In the genomic region with DNA sequence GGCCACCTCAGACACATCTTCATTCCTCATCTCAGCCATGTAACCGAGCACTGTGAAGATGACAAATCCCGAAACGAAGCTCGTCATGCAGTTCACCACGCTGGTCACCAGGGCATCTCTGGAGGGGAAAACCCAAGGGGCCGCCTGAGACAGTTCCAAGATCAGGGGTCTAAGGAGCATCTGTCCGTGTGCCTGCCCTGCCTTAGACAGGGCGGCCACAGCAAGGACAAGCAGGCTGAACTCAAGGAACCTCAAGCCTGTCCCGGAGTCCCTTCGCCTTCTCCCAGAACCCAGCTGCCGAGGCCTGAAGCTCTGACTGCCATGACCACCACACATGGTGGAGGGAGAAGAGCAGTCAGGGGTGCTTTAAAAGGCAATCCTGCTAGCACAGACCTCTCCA, we compare ENCODE assay signal across 13 cellular contexts. TPM values are rescaled to one million over a fixed set of nuclear protein-coding genes. Genes with fewer than 3 reads are reported as not detected.
DNase-seq lines count a peak whose midpoint lies in the region; ATAC-seq and FAIRE-seq lines count a peak whose summit lies in the region.
"Had no signal": no experiment of that assay in that cellular context is flagged by ENCODE, and none has a peak within 500 bp of the region (broad histone marks: within the 10 kb centered on the region; RNA-seq: fewer than 3 reads in every experiment).

No MANE protein-coding gene starts in this region.

- peaks cover 11% of the 10 kb centered on the region for H3K27me3 Mint-ChIP-seq in T-helper 2 cell treated with Interferon-gamma antibody and Interleukin-4, amounts not matched to agents 5 μg/mL and 100 μg/mL, for 36 hours (ENCODE audit: low read depth)

- no peak overlapping the region for H4K8ac ChIP-seq in mesendoderm (ENCODE audit: low read depth, low read length)

- H3K4me3 ChIP-seq in mesendoderm (ENCODE audit: low read length) = no peak overlapping the region
- H3K4me3 ChIP-seq: esophagus squamous epithelium, right lobe of liver had no signal

- no peak overlapping the region for H2AK5ac ChIP-seq in mesendoderm (ENCODE audit: low read length)

- H3K4me3 Mint-ChIP-seq in T-helper 2 cell treated with Interferon-gamma antibody and Interleukin-4, amounts not matched to agents 5 μg/mL and 100 μg/mL, for 36 hours = no peak overlapping the region
- H3K4me3 Mint-ChIP-seq: CD8-positive, alpha-beta T cell had no signal

- no peak overlapping the region for H4K5ac ChIP-seq in mesendoderm (ENCODE audit: low read length)

- no peak overlapping the region for H3K27ac Mint-ChIP-seq in T-helper 2 cell treated with Interferon-gamma antibody and Interleukin-4, amounts not matched to agents 5 μg/mL and 100 μg/mL, for 36 hours
- H3K27ac Mint-ChIP-seq: CD8-positive, alpha-beta T cell had no signal

- no CpG with 5 or more reads among the region's 11 CpGs for WGBS in mesendoderm (ENCODE audit: extremely low coverage, insufficient coverage, low lambda C conversion rate)

- H3K36me3 Mint-ChIP-seq in T-helper 2 cell treated with Interferon-gamma antibody and Interleukin-4, amounts not matched to agents 5 μg/mL and 100 μg/mL, for 36 hours (ENCODE audit: low read depth) = no peaks in the 10 kb centered on the region
- H3K36me3 Mint-ChIP-seq: CD8-positive, alpha-beta T cell had no signal

- H2BK15ac ChIP-seq in mesendoderm (replicated peaks; ENCODE audit: low read depth) = no peak overlapping the region

- no peak overlapping the region for H3K9ac ChIP-seq in mesendoderm (ENCODE audit: low read length)

- H3K4me2 ChIP-seq in mesendoderm (ENCODE audit: low read length) = no peak overlapping the region

- H3K79me2 ChIP-seq in mesendoderm (ENCODE audit: control insufficient read depth, insufficient read depth, low read length) = no peaks in the 10 kb centered on the region

- peaks cover 7% of the 10 kb centered on the region for H3K4me1 Mint-ChIP-seq in T-helper 2 cell treated with Interferon-gamma antibody and Interleukin-4, amounts not matched to agents 5 μg/mL and 100 μg/mL, for 36 hours (ENCODE audit: low read depth)

- H3K79me1 ChIP-seq in mesendoderm (ENCODE audit: low read length) = no peaks in the 10 kb centered on the region

- no peak overlapping the region for H3K27ac ChIP-seq in mesendoderm (ENCODE audit: low read depth, low read length)
- H3K27ac ChIP-seq: esophagus squamous epithelium, right lobe of liver had no signal

- no peak overlapping the region for H3K56ac ChIP-seq in mesendoderm (ENCODE audit: low read length)

- H3K23ac ChIP-seq in mesendoderm (ENCODE audit: low read length) = no peak overlapping the region

- no peaks in the 10 kb centered on the region for H3K36me3 ChIP-seq in mesendoderm (ENCODE audit: control insufficient read depth, insufficient read depth, low read length)
- H3K36me3 ChIP-seq: right lobe of liver had no signal

- H3K9me3 Mint-ChIP-seq in T-helper 2 cell treated with Interferon-gamma antibody and Interleukin-4, amounts not matched to agents 5 μg/mL and 100 μg/mL, for 36 hours = no peaks in the 10 kb centered on the region
- H3K9me3 Mint-ChIP-seq: CD8-positive, alpha-beta T cell had no signal

- H3K4ac ChIP-seq in mesendoderm (ENCODE audit: low read depth, low read length) = no peak overlapping the region

- FAIRE-seq in GM18507 (lab: Jason Lieb, UNC) = peak; percentile 97
- FAIRE-seq: TTC549, urothelium cell line had no signal

- H2BK120ac ChIP-seq in mesendoderm (ENCODE audit: low read depth, low read length) = no peak overlapping the region

- peak; percentile 57 for ATAC-seq in GM19467 (IDR thresholded peaks at IDR 0.05; ENCODE audit: unreplicated experiment)
- peak; percentile 67 for ATAC-seq in HG02981 (IDR thresholded peaks at IDR 0.05; ENCODE audit: unreplicated experiment)
- ATAC-seq: CD8-positive, alpha-beta T cell; right lobe of liver had no signal

- H3K27me3 ChIP-seq in mesendoderm (ENCODE audit: insufficient read depth, low read length, poor library complexity) = no peaks in the 10 kb centered on the region
- H3K27me3 ChIP-seq: esophagus squamous epithelium, right lobe of liver had no signal

- DNase-seq in GM18507 (ENCODE audit: extremely low spot score, insufficient read length, low read depth) (no peak), islet precursor cell (peak; percentile 55), mesendoderm (no peak), SK-N-DZ (ENCODE audit: low spot score) (no peak)
- DNase-seq in T-helper 2 cell treated with Interferon-gamma antibody and Interleukin-4, amounts not matched to agents 5 μg/mL and 100 μg/mL, for 36 hours (ENCODE audit: low spot score) = no peak
- no peak for DNase-seq in activated CD8-positive, alpha-beta memory T cell treated with anti-CD3 and anti-CD28 coated beads, Interleukin-2, amount 50 U/mL, for 4 hours
- DNase-seq: CD8-positive, alpha-beta T cell; esophagus squamous epithelium; right lobe of liver had no signal

- H3K18ac ChIP-seq in mesendoderm (ENCODE audit: low read length) = no peak overlapping the region

- no peak overlapping the region for H2BK5ac ChIP-seq in mesendoderm (ENCODE audit: low read length)

- H3K4me1 ChIP-seq in mesendoderm (ENCODE audit: control insufficient read depth, low read depth, low read length) = no peaks in the 10 kb centered on the region
- H3K4me1 ChIP-seq: esophagus squamous epithelium, right lobe of liver had no signal

RNA-seq across cellular contexts. Expression of a gene that starts 22.7 kb away (rescaled TPM):
- 0.03 TPM for polyA plus RNA-seq in mesendoderm (2013, experiment 1 of 2)
- 0.08 TPM for polyA plus RNA-seq in mesendoderm (2013, experiment 2 of 2)
- not detected in 2 replicates for polyA plus RNA-seq in SK-N-DZ (2014; cell fraction: cytosol; rRNA removed)
- 0.05 TPM in 1 of 2 replicates, not detected in the other for polyA plus RNA-seq in SK-N-DZ (2014; cell fraction: nucleus; rRNA removed)
